Comparison of ENCODE assay signal across 21 cellular contexts in the genomic region with DNA sequence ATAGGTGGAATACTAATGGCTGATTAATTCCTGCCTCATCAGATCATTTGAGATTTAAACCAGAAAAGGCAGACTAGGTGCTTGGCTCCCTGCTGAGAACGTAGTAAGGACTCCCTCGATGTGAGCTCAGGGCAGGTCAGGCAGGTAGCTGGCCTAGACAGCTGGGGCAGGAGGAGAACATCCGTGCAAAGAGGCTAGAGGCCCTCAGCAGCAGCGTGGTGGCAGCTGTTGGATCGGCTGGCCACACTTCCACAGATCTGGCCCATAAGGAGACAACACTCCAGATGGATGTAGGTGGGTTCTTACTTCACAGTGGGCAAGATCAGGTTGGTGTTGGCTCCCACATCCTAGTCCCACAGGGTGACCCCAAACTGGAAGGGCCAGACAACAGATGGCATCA. TPM values are rescaled to one million over a fixed set of nuclear protein-coding genes. Genes with fewer than 3 reads are reported as not detected.
DNase-seq lines count a peak whose midpoint lies in the region; ATAC-seq, FAIRE-seq and TF ChIP-seq lines count a peak whose summit lies in the region.
"Had no signal": no experiment of that assay in that cellular context is flagged by ENCODE, and none has a peak within 500 bp of the region (broad histone marks: within the 10 kb centered on the region; RNA-seq: fewer than 3 reads in every experiment).

No MANE protein-coding gene starts in this region.

- no peak overlapping the region for H3K9ac ChIP-seq in mesenchymal stem cell (ENCODE audit: low read length)

- H3K9me3 ChIP-seq in HEK293 (ENCODE audit: control insufficient read depth, insufficient read depth, low read depth, low read length) (no peaks in the 10 kb centered on the region), WERI-Rb-1 (ENCODE audit: severe bottlenecking) (no peaks in the 10 kb centered on the region), mesenchymal stem cell (ENCODE audit: control insufficient read depth, low read length) (no peaks in the 10 kb centered on the region)
- H3K9me3 ChIP-seq: BE2C had no signal

- POLR2A ChIA-PET in HEK293 (lab: Yijun Ruan, JAX) = no interaction called here

- FAIRE-seq in HTR-8/SVneo (lab: Jason Lieb, UNC) = peak; percentile 95
- FAIRE-seq: A204.1, D721Med had no signal

- H3K27ac ChIP-seq in HEK293 (ENCODE audit: extremely low read depth, low read depth, low read length) (no peak overlapping the region), WERI-Rb-1 (peak overlapping the region; percentile 75), mesenchymal stem cell (ENCODE audit: low read length, poor library complexity, severe bottlenecking) (no peak overlapping the region)

- H3K4ac ChIP-seq in mesenchymal stem cell (ENCODE audit: low read depth in 1 of 2, low read length in 2 of 2) = no peak overlapping the region

- no peak overlapping the region for H2BK15ac ChIP-seq in mesenchymal stem cell (ENCODE audit: low read depth, poor library complexity, severe bottlenecking)

- H2BK5ac ChIP-seq in mesenchymal stem cell (ENCODE audit: low read depth, low read length, poor library complexity, severe bottlenecking) = no peak overlapping the region

- DNase-seq in HTR-8/SVneo (ENCODE audit: insufficient read length, low spot score) (no peak), WERI-Rb-1 (peak; percentile 69), mesenchymal stem cell (no peak), GM19238 (ENCODE audit: insufficient read length, low spot score) (no peak)
- DNase-seq: ACHN; BE2C; C1 segment of cervical spinal cord; CD4-positive, CD25-positive, alpha-beta regulatory T cell; CD8-positive, alpha-beta memory T cell; COR-L47; DMS79 treated with DMSO at 0.1 percent for 48 hours; GF-D8; GOT3; H7; KG1 had no signal

- H3K4me3 ChIP-seq in HEK293 (ENCODE audit: low read depth, low read length) (no peak overlapping the region), WERI-Rb-1 (ENCODE audit: low read depth, low read length) (no peak overlapping the region), mesenchymal stem cell (ENCODE audit: insufficient read depth in 1 of 2, low read depth in 1 of 2, low read length in 2 of 2) (no peak overlapping the region)

- no peak overlapping the region for H3K4me2 ChIP-seq in mesenchymal stem cell (ENCODE audit: low read length, poor library complexity, severe bottlenecking)

- no peak overlapping the region for H2AFZ ChIP-seq in mesenchymal stem cell (ENCODE audit: low read depth, low read length)

- H3K23ac ChIP-seq in mesenchymal stem cell (ENCODE audit: low read length in 2 of 2) = no peak overlapping the region

- no peak overlapping the region for H2BK120ac ChIP-seq in mesenchymal stem cell (ENCODE audit: low read depth, low read length)

- H3K18ac ChIP-seq in mesenchymal stem cell (ENCODE audit: low read depth in 1 of 2, low read length in 2 of 2) = no peak overlapping the region

- H3K79me1 ChIP-seq in mesenchymal stem cell (replicated peaks; ENCODE audit: low read length, poor library complexity, severe bottlenecking) = no peaks in the 10 kb centered on the region

- ATAC-seq in GM21723 (IDR thresholded peaks at IDR 0.05; ENCODE audit: unreplicated experiment) (no peak), HG03378 (IDR thresholded peaks at IDR 0.05; ENCODE audit: unreplicated experiment) (no peak)
- ATAC-seq: HCT116 had no signal

- H3K36me3 ChIP-seq in HEK293 (ENCODE audit: control insufficient read depth in 2 of 2, insufficient read depth in 1 of 2, low read length in 2 of 2) (no peaks in the 10 kb centered on the region), WERI-Rb-1 (peaks cover 20% of the 10 kb centered on the region), mesenchymal stem cell (ENCODE audit: control insufficient read depth in 1 of 2, insufficient read depth in 2 of 2, low read depth in 1 of 2, low read length in 2 of 2) (no peaks in the 10 kb centered on the region)
- H3K36me3 ChIP-seq: BE2C had no signal

- H3K4me1 ChIP-seq in HEK293 (ENCODE audit: control insufficient read depth, insufficient read depth, low read length) (no peaks in the 10 kb centered on the region), mesenchymal stem cell (ENCODE audit: control insufficient read depth, insufficient read depth, low read depth, low read length) (no peaks in the 10 kb centered on the region)
- H3K4me1 ChIP-seq: BE2C had no signal

- peak overlapping the region in 1 of 2 experiments; percentile 36 for H3K14ac ChIP-seq in mesenchymal stem cell (ENCODE audit: low read length in 2 of 2)

- no peak overlapping the region for H2AK5ac ChIP-seq in mesenchymal stem cell (ENCODE audit: low read length, severe bottlenecking)

- CTCF ChIA-PET in HEK293 (lab: Yijun Ruan, JAX) = no interaction called here

- H4K8ac ChIP-seq in mesenchymal stem cell (ENCODE audit: low read length) = no peak overlapping the region

- peak overlapping the region; percentile 41 for H4K91ac ChIP-seq in mesenchymal stem cell (ENCODE audit: low read length)

- H3K27me3 ChIP-seq in WERI-Rb-1 (ENCODE audit: insufficient read depth, low read depth, severe bottlenecking) = no peaks in the 10 kb centered on the region
- peaks cover 0 to 17% of the 10 kb centered on the region in 2 experiments for H3K27me3 ChIP-seq in mesenchymal stem cell (ENCODE audit: control insufficient read depth in 1 of 2, insufficient read depth in 1 of 2, low read length in 2 of 2)
- H3K27me3 ChIP-seq: BE2C had no signal

- TF ChIP-seq CTCF in HEK293 (tag by site-specific recombination; IDR thresholded peaks at IDR 0.05) = no peak
- no peak for TF ChIP-seq CTCF in WERI-Rb-1 (IDR thresholded peaks at IDR 0.05; ENCODE audit: low read depth, low read length)

- 64% methylated on average over 5 of the region's 5 CpGs for WGBS in mesenchymal stem cell

- H2BK12ac ChIP-seq in mesenchymal stem cell (ENCODE audit: low read length in 2 of 2) = no peak overlapping the region

TF ChIP-seq in HEK293, 187 proteins besides CTCF, POLR2A, EP300 and RAD21:
- peak; percentile 75 for TF ChIP-seq ZNF341 (tag by site-specific recombination; IDR thresholded peaks at IDR 0.05; ENCODE audit: low read depth)
- no peak for TF ChIP-seq ZNF544 (tag by site-specific recombination; IDR thresholded peaks at IDR 0.05)
- no peak for TF ChIP-seq ZNF529 (tag by site-specific recombination; IDR thresholded peaks at IDR 0.05; ENCODE audit: insufficient replicate concordance)

RNA-seq across cellular contexts. Expression of a gene that starts 38.5 kb away (rescaled TPM):
- polyA plus RNA-seq in mesenchymal stem cell (2013, experiment 1 of 2) = not detected
- not detected for polyA plus RNA-seq in mesenchymal stem cell (2013, experiment 2 of 2)
- polyA plus RNA-seq: CD4-positive, CD25-positive, alpha-beta regulatory T cell; CD8-positive, alpha-beta memory T cell had no signal
